In genomic region chr16:30374538-30374937, GRCh38 we compare ENCODE assay signal across 17 cellular contexts. TPM values are rescaled to one million over a fixed set of nuclear protein-coding genes. Genes with fewer than 3 reads are reported as not detected.
A peak's percentile ranks its signal among the peaks of the same experiment; 100 is the strongest.
DNase-seq lines count a peak whose midpoint lies in the region; ATAC-seq, FAIRE-seq and TF ChIP-seq lines count a peak whose summit lies in the region.
"Had no signal": no experiment of that assay in that cellular context is flagged by ENCODE, and none has a peak within 500 bp of the region (broad histone marks: within the 10 kb centered on the region; RNA-seq: fewer than 3 reads in every experiment).

TSS of gene MYL11 (plus strand) at chr16:30374802. CDS start at chr16:30374858, 56 bp downstream.

- no peaks in the 10 kb centered on the region for H3K27me3 ChIP-seq in gastrocnemius medialis
- H3K27me3 ChIP-seq: MG63 had no signal

- H3K4me1 Mint-ChIP-seq in activated CD4-positive, alpha-beta T cell treated with anti-CD3 and anti-CD28 coated beads, Interleukin-2, amount 10 ng/mL, durations not matched to agents 7 days and 5 days = peaks cover 43% of the 10 kb centered on the region
- peaks cover 37% of the 10 kb centered on the region for H3K4me1 Mint-ChIP-seq in activated CD4-positive, alpha-beta memory T cell treated with anti-CD3 and anti-CD28 coated beads, Interleukin-2, amount 10 ng/mL, durations not matched to agents 7 days and 5 days
- peaks cover 21% of the 10 kb centered on the region for H3K4me1 Mint-ChIP-seq in endothelial cell (ENCODE audit: unreplicated experiment)

- H3K27ac ChIP-seq in gastrocnemius medialis = peak within 1 kb of the TSS; percentile 95 to 100 (median 98)
- H3K27ac ChIP-seq: A549 had no signal

- H3K36me3 ChIP-seq in gastrocnemius medialis = no peaks in the 10 kb centered on the region
- H3K36me3 ChIP-seq: MG63 had no signal

- POLR2A ChIA-PET in activated CD4-positive, alpha-beta T cell treated with anti-CD3 and anti-CD28 coated beads, Interleukin-2, amount 10 ng/mL, durations not matched to agents 7 days and 5 days (lab: Charles Lee) = interaction anchor here (0.6 kb wide), 1 partner anchor 276 kb away, joined by 5 read pairs; the partner anchor contains the start of gene PRR14
- POLR2A ChIA-PET in activated CD4-positive, alpha-beta memory T cell treated with anti-CD3 and anti-CD28 coated beads, Interleukin-2, amount 10 ng/mL, durations not matched to agents 7 days and 5 days (lab: Charles Lee) = no interaction called here
- POLR2A ChIA-PET in GM10248 (lab: Yijun Ruan, JAX) = no interaction called here

- H3K27me3 Mint-ChIP-seq in activated CD4-positive, alpha-beta T cell treated with anti-CD3 and anti-CD28 coated beads, Interleukin-2, amount 10 ng/mL, durations not matched to agents 7 days and 5 days = no peaks in the 10 kb centered on the region
- no peaks in the 10 kb centered on the region for H3K27me3 Mint-ChIP-seq in activated CD4-positive, alpha-beta memory T cell treated with anti-CD3 and anti-CD28 coated beads, Interleukin-2, amount 10 ng/mL, durations not matched to agents 7 days and 5 days
- H3K27me3 Mint-ChIP-seq in endothelial cell (ENCODE audit: unreplicated experiment) = peaks cover 14% of the 10 kb centered on the region

- no peaks in the 10 kb centered on the region for H3K9me3 ChIP-seq in gastrocnemius medialis
- H3K9me3 ChIP-seq: A549, MG63 had no signal

- peak within 1 kb of the TSS; percentile 73 for H3K27ac Mint-ChIP-seq in activated CD4-positive, alpha-beta T cell treated with anti-CD3 and anti-CD28 coated beads, Interleukin-2, amount 10 ng/mL, durations not matched to agents 7 days and 5 days
- H3K27ac Mint-ChIP-seq in activated CD4-positive, alpha-beta memory T cell treated with anti-CD3 and anti-CD28 coated beads, Interleukin-2, amount 10 ng/mL, durations not matched to agents 7 days and 5 days = peak within 1 kb of the TSS; percentile 5
- H3K27ac Mint-ChIP-seq in endothelial cell (ENCODE audit: unreplicated experiment) = peak within 1 kb of the TSS; percentile 42

- H3K4me1 ChIP-seq in gastrocnemius medialis = peaks cover 31 to 68% of the 10 kb centered on the region in 2 donors

- TF ChIP-seq POLR2A in gastrocnemius medialis (IDR thresholded peaks at IDR 0.05) = no peak

- peak within 1 kb of the TSS in 3 of 4 donors; percentile 2 to 74 (median 9) for H3K4me3 ChIP-seq in gastrocnemius medialis
- H3K4me3 ChIP-seq: A549, MG63 had no signal

- ATAC-seq in gastrocnemius medialis (no peak), HG03521 (IDR thresholded peaks at IDR 0.05; ENCODE audit: unreplicated experiment) (no peak)
- ATAC-seq: A549, esophagus mucosa, right cardiac atrium had no signal

- in situ Hi-C loops in gastrocnemius medialis (cut with MboI; ENCODE audit: low sequenced_read_pairs in 4 of 4) = loop anchor here in 2 of 4 donors (25.0 kb wide), 2 partner anchors 287 to 312 kb away; partner anchors contain the start of genes ALDOA (in 1 of the 2), PPP4C (in 1 of the 2), TBX6 (in 1 of the 2) and YPEL3 (in 1 of the 2)

- TF ChIP-seq CTCF in endothelial cell (IDR thresholded peaks at IDR 0.05; ENCODE audit: unreplicated experiment) (no peak), gastrocnemius medialis (IDR thresholded peaks at IDR 0.05 in 4 of 5, conservative IDR thresholded peaks at IDR 0.05 in 1 of 5) (no peak), GM10248 (IDR thresholded peaks at IDR 0.05; ENCODE audit: control extremely low read depth, extremely low read depth, low read depth, missing control alignments) (no peak)

- no peak for DNase-seq in activated CD4-positive, alpha-beta T cell treated with anti-CD3 and anti-CD28 coated beads, Interleukin-2, amount 10 ng/mL, durations not matched to agents 7 days and 5 days
- no peak for DNase-seq in activated CD4-positive, alpha-beta T cell treated with anti-CD3 and anti-CD28 coated beads, Interleukin-2, amount 50 U/mL, for 1 hour
- DNase-seq in activated CD4-positive, alpha-beta memory T cell treated with anti-CD3 and anti-CD28 coated beads, Interleukin-2, amount 10 ng/mL, durations not matched to agents 7 days and 5 days = no peak
- no peak for DNase-seq in endothelial cell (ENCODE audit: low spot score)
- peak in 1 of 2 donors; percentile 66 for DNase-seq in gastrocnemius medialis
- no peak for DNase-seq in RCC 7860 (ENCODE audit: low spot score)
- DNase-seq in GM10248 (ENCODE audit: extremely low spot score) = no peak
- DNase-seq: GF-D8; MG63; NCI-H2081 treated with DMSO at 0.1 percent for 48 hours; stimulated activated naive CD4-positive, alpha-beta T cell had no signal

- H3K4me3 Mint-ChIP-seq in activated CD4-positive, alpha-beta T cell treated with anti-CD3 and anti-CD28 coated beads, Interleukin-2, amount 10 ng/mL, durations not matched to agents 7 days and 5 days = no peak within 1 kb of the TSS
- no peak within 1 kb of the TSS for H3K4me3 Mint-ChIP-seq in activated CD4-positive, alpha-beta memory T cell treated with anti-CD3 and anti-CD28 coated beads, Interleukin-2, amount 10 ng/mL, durations not matched to agents 7 days and 5 days
- no peak within 1 kb of the TSS for H3K4me3 Mint-ChIP-seq in endothelial cell (ENCODE audit: unreplicated experiment)

- intact Hi-C loops in gastrocnemius medialis (cut with DNase I; ENCODE audit: low total_unique reads) = loop anchor here (5.0 to 10.0 kb wide), 2 partner anchors 280 to 567 kb away; partner anchors contain the start of genes MAZ, TBX6 and YPEL3

- H3K36me3 Mint-ChIP-seq in activated CD4-positive, alpha-beta T cell treated with anti-CD3 and anti-CD28 coated beads, Interleukin-2, amount 10 ng/mL, durations not matched to agents 7 days and 5 days (ENCODE audit: low read depth) = peaks cover 20% of the 10 kb centered on the region
- H3K36me3 Mint-ChIP-seq in activated CD4-positive, alpha-beta memory T cell treated with anti-CD3 and anti-CD28 coated beads, Interleukin-2, amount 10 ng/mL, durations not matched to agents 7 days and 5 days (ENCODE audit: low read depth) = peaks cover 11% of the 10 kb centered on the region
- H3K36me3 Mint-ChIP-seq in endothelial cell (ENCODE audit: low read depth, unreplicated experiment) = peaks cover 9% of the 10 kb centered on the region

- no peaks in the 10 kb centered on the region for H3K9me3 Mint-ChIP-seq in activated CD4-positive, alpha-beta T cell treated with anti-CD3 and anti-CD28 coated beads, Interleukin-2, amount 10 ng/mL, durations not matched to agents 7 days and 5 days
- H3K9me3 Mint-ChIP-seq in activated CD4-positive, alpha-beta memory T cell treated with anti-CD3 and anti-CD28 coated beads, Interleukin-2, amount 10 ng/mL, durations not matched to agents 7 days and 5 days = no peaks in the 10 kb centered on the region
- no peaks in the 10 kb centered on the region for H3K9me3 Mint-ChIP-seq in endothelial cell (ENCODE audit: unreplicated experiment)

- no peak for FAIRE-seq in RCC 7860 (lab: Jason Lieb, UNC)
- FAIRE-seq: A549 had no signal

- CTCF ChIA-PET in activated CD4-positive, alpha-beta T cell treated with anti-CD3 and anti-CD28 coated beads, Interleukin-2, amount 10 ng/mL, durations not matched to agents 7 days and 5 days (lab: Charles Lee) = interaction anchor here (0.6 to 1.0 kb wide), 2 partner anchors 21 to 117 kb away, joined by 3 to 4 read pairs; partner anchors contain the start of gene ZNF48
- CTCF ChIA-PET in activated CD4-positive, alpha-beta memory T cell treated with anti-CD3 and anti-CD28 coated beads, Interleukin-2, amount 10 ng/mL, durations not matched to agents 7 days and 5 days (lab: Charles Lee) = no interaction called here
- CTCF ChIA-PET in GM10248 (lab: Yijun Ruan, JAX) = no interaction called here

RNA-seq across cellular contexts. Expression of gene MYL11, which starts in this region (rescaled TPM):
- total RNA-seq in activated CD4-positive, alpha-beta T cell treated with anti-CD3 and anti-CD28 coated beads, Interleukin-2, amount 10 ng/mL, durations not matched to agents 7 days and 5 days = not detected
- total RNA-seq in activated CD4-positive, alpha-beta memory T cell treated with anti-CD3 and anti-CD28 coated beads, Interleukin-2, amount 10 ng/mL, durations not matched to agents 7 days and 5 days = 1 to 10 TPM in 1 of 2 experiments, not detected in 1; 1.2 TPM
- total RNA-seq in endothelial cell (ENCODE audit: unreplicated experiment) (0.85 TPM), gastrocnemius medialis (1,000 to 10,000 TPM; 1,053 to 4,879 (median 1,942) TPM)
- total RNA-seq: RPMI7951; T-helper 1 cell treated with Interleukin-12 subunit alpha and Interleukin-12 subunit beta and Interleukin-4 antibody, amounts not matched to agents 30 ng/mL and 1 ng/mL, for 36 hours had no signal

Comparison
In these comparisons a context has a peak if more than half of its experiments do, and no peak if none do; other contexts are left out.
1. RNA of gene MYL11 (total RNA-seq): 1,053 to 4,879 TPM in gastrocnemius medialis; 1.2 TPM in activated CD4-positive, alpha-beta memory T cell treated with anti-CD3 and anti-CD28 coated beads, Interleukin-2, amount 10 ng/mL, durations not matched to agents 7 days and 5 days, 0.85 TPM in endothelial cell (single experiment) and not detected in activated CD4-positive, alpha-beta T cell treated with anti-CD3 and anti-CD28 coated beads, Interleukin-2, amount 10 ng/mL, durations not matched to agents 7 days and 5 days; every median in the first group is over 100 times any median in the second.
2. H3K27ac Mint-ChIP-seq: peak in every context shown above with its lines; median percentile 73 in activated CD4-positive, alpha-beta T cell treated with anti-CD3 and anti-CD28 coated beads, Interleukin-2, amount 10 ng/mL, durations not matched to agents 7 days and 5 days; 42 in endothelial cell; 5 in activated CD4-positive, alpha-beta memory T cell treated with anti-CD3 and anti-CD28 coated beads, Interleukin-2, amount 10 ng/mL, durations not matched to agents 7 days and 5 days.